In the genomic region with DNA sequence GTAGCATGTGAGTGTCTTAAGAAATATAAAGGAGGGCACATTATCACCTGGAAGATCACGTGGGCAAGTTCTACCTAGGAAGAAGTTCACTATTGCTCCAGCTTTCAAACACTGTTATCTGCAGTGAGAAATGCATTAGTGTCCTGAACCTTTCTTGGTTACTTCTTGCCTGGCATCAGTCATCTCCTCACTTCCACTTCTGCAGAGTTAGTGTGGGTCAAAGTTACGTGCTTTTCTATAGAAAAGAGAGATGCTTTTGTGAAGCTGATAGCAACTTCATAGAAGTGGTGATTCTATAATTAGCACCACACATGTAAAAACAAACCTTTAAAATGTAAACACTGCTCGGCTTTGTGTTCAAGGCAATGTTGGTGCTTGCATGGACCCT, we compare ENCODE assay signal across 11 cellular contexts. TPM values are rescaled to one million over a fixed set of nuclear protein-coding genes. Genes with fewer than 3 reads are reported as not detected.
DNase-seq lines count a peak whose midpoint lies in the region; ATAC-seq, FAIRE-seq and TF ChIP-seq lines count a peak whose summit lies in the region.
"Had no signal": no experiment of that assay in that cellular context is flagged by ENCODE, and none has a peak within 500 bp of the region (broad histone marks: within the 10 kb centered on the region; RNA-seq: fewer than 3 reads in every experiment).

No MANE protein-coding gene starts in this region.

- no peaks in the 10 kb centered on the region for H3K27me3 ChIP-seq in iPS-20b (ENCODE audit: insufficient read depth, low read length)
- no peaks in the 10 kb centered on the region for H3K27me3 ChIP-seq in smooth muscle cell (ENCODE audit: low read depth)

- peaks cover 57% of the 10 kb centered on the region for H3K79me2 ChIP-seq in smooth muscle cell (ENCODE audit: low read depth)

- H3K4me3 ChIP-seq in iPS-20b (ENCODE audit: low read length) (peak overlapping the region; percentile 51; the same call in 1 of the 2 replicates), smooth muscle cell (peak overlapping the region; percentile 40)

- H3K36me3 ChIP-seq in iPS-20b (ENCODE audit: insufficient read depth, low read depth, low read length) (peaks cover 50% of the 10 kb centered on the region), smooth muscle cell (ENCODE audit: low read depth) (peaks cover 4% of the 10 kb centered on the region)

- H3K9ac ChIP-seq in iPS-20b (ENCODE audit: low read depth, low read length) (peak overlapping the region; percentile 63; the same call in 1 of the 2 replicates), smooth muscle cell (ENCODE audit: low read depth) (peak overlapping the region; percentile 72)

- peaks cover 4% of the 10 kb centered on the region; the same call in 1 of the 2 replicates for H3K9me3 Mint-ChIP-seq in HFFc6
- H3K9me3 Mint-ChIP-seq in activated CD4-positive, alpha-beta memory T cell treated with anti-CD3 and anti-CD28 coated beads, Interleukin-2, amount 10 ng/mL, durations not matched to agents 7 days and 5 days: peaks cover 2% of the 10 kb centered on the region

- DNase-seq in HFFc6 (no peak), smooth muscle cell (lab: John Stamatoyannopoulos, UW; ENCODE audit: unreplicated experiment) (no peak), D721Med (ENCODE audit: insufficient read length, low spot score) (no peak), substantia nigra (lab: John Stamatoyannopoulos, UW) (no peak)
- no peak for DNase-seq in activated CD4-positive, alpha-beta memory T cell treated with anti-CD3 and anti-CD28 coated beads, Interleukin-2, amount 10 ng/mL, durations not matched to agents 7 days and 5 days
- no peak for DNase-seq in activated CD8-positive, alpha-beta memory T cell treated with anti-CD3 and anti-CD28 coated beads, Interleukin-2, amount 50 U/mL, for 4 hours
- DNase-seq: activated effector memory CD4-positive, alpha-beta T cell treated with Interleukin-2 at 50 U/mL for 16 hours had no signal

- H3K9me3 ChIP-seq in iPS-20b (ENCODE audit: insufficient read depth, low read depth, low read length) (no peaks in the 10 kb centered on the region), smooth muscle cell (replicated peaks; ENCODE audit: low read depth) (no peaks in the 10 kb centered on the region)

- H3K4me2 ChIP-seq in smooth muscle cell: peak overlapping the region; percentile 85

- H2AFZ ChIP-seq in smooth muscle cell (ENCODE audit: low read depth): no peak overlapping the region

- TF ChIP-seq CTCF in HFFc6 (IDR thresholded peaks at IDR 0.05) (no peak), smooth muscle cell (IDR thresholded peaks at IDR 0.05; ENCODE audit: borderline replicate concordance, insufficient read depth, poor library complexity, severe bottlenecking) (no peak), D721Med (IDR thresholded peaks at IDR 0.05; ENCODE audit: insufficient read depth, missing control alignments) (no peak)

- peak overlapping the region; percentile 88 for H3K4me3 Mint-ChIP-seq in HFFc6
- no peak overlapping the region for H3K4me3 Mint-ChIP-seq in activated CD4-positive, alpha-beta memory T cell treated with anti-CD3 and anti-CD28 coated beads, Interleukin-2, amount 10 ng/mL, durations not matched to agents 7 days and 5 days
- H3K4me3 Mint-ChIP-seq: IgD-negative memory B cell had no signal

- H3F3A ChIP-seq in smooth muscle cell (ENCODE audit: low read depth): peaks cover 44% of the 10 kb centered on the region

- H3K27ac ChIP-seq in iPS-20b (ENCODE audit: low read length) (peak overlapping the region; percentile 66), smooth muscle cell (ENCODE audit: low read depth) (peak overlapping the region; percentile 92), substantia nigra (ENCODE audit: low read depth, low read length, poor library complexity, severe bottlenecking) (no peak overlapping the region)

- peak overlapping the region; percentile 94 for H3K27ac Mint-ChIP-seq in HFFc6
- H3K27ac Mint-ChIP-seq in activated CD4-positive, alpha-beta memory T cell treated with anti-CD3 and anti-CD28 coated beads, Interleukin-2, amount 10 ng/mL, durations not matched to agents 7 days and 5 days: peak overlapping the region; percentile 15

- H3K4me1 Mint-ChIP-seq in HFFc6 (ENCODE audit: low read depth): peaks cover 73% of the 10 kb centered on the region
- H3K4me1 Mint-ChIP-seq in activated CD4-positive, alpha-beta memory T cell treated with anti-CD3 and anti-CD28 coated beads, Interleukin-2, amount 10 ng/mL, durations not matched to agents 7 days and 5 days: peaks cover 50% of the 10 kb centered on the region

- H4K20me1 ChIP-seq in smooth muscle cell (ENCODE audit: low read depth): peaks cover 56% of the 10 kb centered on the region

- FAIRE-seq in D721Med (lab: Jason Lieb, UNC): no peak
- FAIRE-seq: G401.6 had no signal

- WGBS in smooth muscle cell (ENCODE audit: low lambda C conversion rate): 62% methylated on average over 3 of the region's 3 CpGs

- H3K27me3 Mint-ChIP-seq in HFFc6 (ENCODE audit: insufficient read depth): no peaks in the 10 kb centered on the region; the same call in 1 of the 2 replicates
- H3K27me3 Mint-ChIP-seq in activated CD4-positive, alpha-beta memory T cell treated with anti-CD3 and anti-CD28 coated beads, Interleukin-2, amount 10 ng/mL, durations not matched to agents 7 days and 5 days: no peaks in the 10 kb centered on the region
- H3K27me3 Mint-ChIP-seq: IgD-negative memory B cell had no signal

- peaks cover 53% of the 10 kb centered on the region for H3K36me3 Mint-ChIP-seq in HFFc6 (ENCODE audit: low read depth)
- H3K36me3 Mint-ChIP-seq in activated CD4-positive, alpha-beta memory T cell treated with anti-CD3 and anti-CD28 coated beads, Interleukin-2, amount 10 ng/mL, durations not matched to agents 7 days and 5 days (ENCODE audit: low read depth): peaks cover 80% of the 10 kb centered on the region

- CTCF ChIA-PET in activated CD4-positive, alpha-beta memory T cell treated with anti-CD3 and anti-CD28 coated beads, Interleukin-2, amount 10 ng/mL, durations not matched to agents 7 days and 5 days (lab: Charles Lee): interaction anchor here (1.0 to 2.0 kb wide), 2 partner anchors 10 to 217 kb away, joined by 3 to 10 read pairs; no protein-coding TSS in a partner anchor

- H3K4me1 ChIP-seq in iPS-20b (ENCODE audit: insufficient read depth, low read length) (peaks cover 53% of the 10 kb centered on the region), smooth muscle cell (ENCODE audit: low read depth) (peaks cover 37% of the 10 kb centered on the region)

- POLR2A ChIA-PET in activated CD4-positive, alpha-beta memory T cell treated with anti-CD3 and anti-CD28 coated beads, Interleukin-2, amount 10 ng/mL, durations not matched to agents 7 days and 5 days (lab: Charles Lee): interaction anchor here (1.2 kb wide), 1 partner anchor 207 kb away, joined by 3 read pairs; no protein-coding TSS in a partner anchor

- no peak for ATAC-seq in GM19351 (IDR thresholded peaks at IDR 0.05; ENCODE audit: unreplicated experiment)

RNA-seq across cellular contexts. Expression of a gene that starts 57.2 kb away (rescaled TPM):
- 10 to 100 TPM; 57.1 to 89.6 (median 62.8) TPM for total RNA-seq in HFFc6 (2021; fragmentation: NEBNext Ultra II Directional; extraction: Animal tissue kit (Norgen Biotek cat#: 25700))
- 10 to 100 TPM; 75.2 to 79.2 TPM for total RNA-seq in activated CD4-positive, alpha-beta memory T cell treated with anti-CD3 and anti-CD28 coated beads, Interleukin-2, amount 10 ng/mL, durations not matched to agents 7 days and 5 days
- total RNA-seq in smooth muscle cell: 44.5 and 47.8 TPM in 2 replicates
- 142 and 152 TPM in 2 replicates for polyA plus RNA-seq in smooth muscle cell

RNA-seq across cellular contexts. Expression of a gene that starts 57.2 kb away (rescaled TPM):
- total RNA-seq in HFFc6 (2021; fragmentation: NEBNext Ultra II Directional; extraction: Animal tissue kit (Norgen Biotek cat#: 25700)): 10 to 100 TPM in 2 of 6 experiments, 1 to 10 TPM in 4; 7.3 to 21.1 (median 8.8) TPM
- 10 to 100 TPM; 23.3 to 26.0 TPM for total RNA-seq in activated CD4-positive, alpha-beta memory T cell treated with anti-CD3 and anti-CD28 coated beads, Interleukin-2, amount 10 ng/mL, durations not matched to agents 7 days and 5 days
- total RNA-seq in smooth muscle cell: 24.5 and 24.6 TPM in 2 replicates
- 2.0 and 3.2 TPM in 2 replicates for polyA plus RNA-seq in smooth muscle cell
